In the genomic region with DNA sequence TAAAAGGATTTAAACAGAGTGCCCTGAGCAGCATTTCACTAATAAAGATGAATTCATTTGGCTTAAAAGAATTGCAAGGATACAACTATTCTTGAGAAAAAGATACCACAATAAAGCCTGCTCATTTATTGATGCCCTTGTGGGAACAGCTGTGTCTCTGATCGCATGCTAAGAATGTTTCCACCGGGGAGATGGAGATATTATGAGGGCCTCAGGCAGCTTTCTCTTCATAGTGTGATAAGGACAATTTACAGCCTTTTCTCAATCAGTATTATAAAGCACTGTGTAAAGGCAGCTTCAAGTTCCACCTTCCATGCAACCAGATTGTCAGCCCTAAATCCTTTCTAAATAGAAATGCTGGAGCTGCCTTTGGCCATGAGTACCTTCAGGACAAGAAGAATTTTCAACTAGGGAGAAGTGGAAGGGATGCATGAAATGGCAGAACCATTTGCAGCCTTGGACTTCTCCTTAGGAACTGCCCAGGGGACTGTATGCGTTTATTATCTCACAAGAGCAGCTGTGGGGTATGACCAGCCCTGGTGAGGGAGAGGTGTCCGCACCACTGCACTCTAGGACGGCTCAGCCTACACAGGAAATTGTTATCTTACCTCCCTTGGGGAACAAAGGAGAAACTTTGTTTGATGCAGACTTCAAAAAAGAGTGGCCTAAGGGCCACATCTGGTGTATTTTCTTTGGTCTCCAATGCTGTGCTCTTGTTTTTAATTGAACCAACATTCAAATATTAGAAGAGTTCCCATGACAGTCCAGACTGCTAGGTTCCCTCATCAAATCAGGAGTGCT, we compare ENCODE assay signal across 11 cellular contexts.
DNase-seq lines count a peak whose midpoint lies in the region; ATAC-seq, FAIRE-seq and TF ChIP-seq lines count a peak whose summit lies in the region.
"Had no signal": no experiment of that assay in that cellular context is flagged by ENCODE, and none has a peak within 500 bp of the region (broad histone marks: within the 10 kb centered on the region; RNA-seq: fewer than 3 reads in every experiment).

No MANE protein-coding gene starts in this region.

- H3K27ac Mint-ChIP-seq in natural killer cell = no peak overlapping the region
- H3K27ac Mint-ChIP-seq: activated T-helper 17 cell treated with anti-CD3 and anti-CD28 coated beads, Interleukin-2, amount 50 U/mL, for 72 hours had no signal

- no peak for TF ChIP-seq RAD21 in K562 (CRISPR knock-in tag; conservative IDR thresholded peaks at IDR 0.05 in 1 of 2, IDR thresholded peaks at IDR 0.05 in 1 of 2)

- DNase-seq in CMK (ENCODE audit: low read depth) = peak; percentile 62
- DNase-seq in K562 (ENCODE audit: extremely low read depth in 1 of 4, low spot score in 3 of 4) = peak; percentile 60 to 91 (median 76)
- DNase-seq in NCI-H1694 (lab: John Stamatoyannopoulos, UW) = no peak
- DNase-seq in amniotic stem cell (lab: John Stamatoyannopoulos, UW) = no peak
- DNase-seq in natural killer cell = no peak
- no peak for DNase-seq in right atrium auricular region (ENCODE audit: low spot score)
- DNase-seq: nucleus accumbens had no signal

- H3K27ac ChIP-seq in K562 (ENCODE audit: extremely low read depth, low read depth, low read length) (peak overlapping the region; percentile 89), right atrium auricular region (no peak overlapping the region)
- H3K27ac ChIP-seq: HL-60 had no signal

- intact Hi-C loops in K562 (cut with micrococcal nuclease) (loop anchor here (5.0 kb wide), 2 partner anchors 59 to 104 kb away; no protein-coding TSS in a partner anchor), natural killer cell (cut with micrococcal nuclease) (no loop called here)

- TF ChIP-seq EP300 in K562 (IDR thresholded peaks at IDR 0.05; ENCODE audit: low read length) = peak; percentile 83

- no peaks in the 10 kb centered on the region for H3K79me2 ChIP-seq in K562 (ENCODE audit: control insufficient read depth, insufficient read depth, low read length)

- H3K9me3 ChIP-seq in K562 (replicated peaks; ENCODE audit: control insufficient read depth, insufficient read depth, low read depth, low read length) (no peaks in the 10 kb centered on the region; the same call in none of the 2 replicates), right atrium auricular region (no peaks in the 10 kb centered on the region)

- TF ChIP-seq CTCF in K562 (IDR thresholded peaks at IDR 0.05 in 2 of 3, conservative IDR thresholded peaks at IDR 0.05 in 1 of 3; ENCODE audit: insufficient read depth in 2 of 3, low read depth in 1 of 3, low read length in 3 of 3) = no peak
- no peak for TF ChIP-seq CTCF in natural killer cell (IDR thresholded peaks at IDR 0.05)
- TF ChIP-seq CTCF in right atrium auricular region (IDR thresholded peaks at IDR 0.05) = no peak

- in situ Hi-C loops in K562 (cut with MboI) = no loop called here

- peaks cover 14 to 17% of the 10 kb centered on the region in 2 donors for H3K27me3 Mint-ChIP-seq in natural killer cell (ENCODE audit: low read depth in 2 of 2)
- H3K27me3 Mint-ChIP-seq: activated T-helper 17 cell treated with anti-CD3 and anti-CD28 coated beads, Interleukin-2, amount 50 U/mL, for 72 hours had no signal

- H3K36me3 Mint-ChIP-seq in natural killer cell = no peaks in the 10 kb centered on the region

- H3K9ac ChIP-seq in K562 (ENCODE audit: insufficient read depth in 1 of 2, low read depth in 2 of 2, low read length in 2 of 2) = peak overlapping the region; percentile 64 to 72; a peak in 3 of 4 replicates

- ATAC-seq in GM19463 (IDR thresholded peaks at IDR 0.05; ENCODE audit: unreplicated experiment) (peak; percentile 75), HG03196 (IDR thresholded peaks at IDR 0.05; ENCODE audit: unreplicated experiment) (peak; percentile 75), K562 (peak; percentile 98), natural killer cell (no peak)
- ATAC-seq: activated T-helper 17 cell treated with anti-CD3 and anti-CD28 coated beads, Interleukin-2, amount 50 U/mL, for 72 hours had no signal

- FAIRE-seq in K562 (lab: Jason Lieb, UNC) = peak; percentile 98

- WGBS in K562 (ENCODE audit: insufficient coverage, low coverage, missing lambda C conversion rate) = 0% methylated on average over 5 of the region's 5 CpGs

- no peaks in the 10 kb centered on the region for H3K36me3 ChIP-seq in K562 (ENCODE audit: control insufficient read depth, insufficient read depth, low read length)
- no peaks in the 10 kb centered on the region for H3K36me3 ChIP-seq in right atrium auricular region

- POLR2A ChIA-PET in K562 (lab: Yijun Ruan, JAX) = interaction anchor here (0.6 kb wide), 3 partner anchors 12 to 1426 kb away, joined by 3 to 6 read pairs (median 3); no protein-coding TSS in a partner anchor

- no peaks in the 10 kb centered on the region for H3K27me3 ChIP-seq in K562 (ENCODE audit: control insufficient read depth in 2 of 2, insufficient read depth in 2 of 2, low read length in 2 of 2)
- H3K27me3 ChIP-seq in right atrium auricular region = no peaks in the 10 kb centered on the region

- H3K4me3 Mint-ChIP-seq in natural killer cell = no peak overlapping the region
- H3K4me3 Mint-ChIP-seq: activated T-helper 17 cell treated with anti-CD3 and anti-CD28 coated beads, Interleukin-2, amount 50 U/mL, for 72 hours had no signal

- peak overlapping the region; percentile 76 for H3K4me2 ChIP-seq in K562 (ENCODE audit: insufficient read depth, low read length)

- no peak for TF ChIP-seq POLR2A in K562 (conservative IDR thresholded peaks at IDR 0.05)

- peak overlapping the region; percentile 94 for H2AFZ ChIP-seq in K562 (ENCODE audit: low read depth, low read length)

- H3K4me3 ChIP-seq in K562 = no peak overlapping the region
- no peak overlapping the region for H3K4me3 ChIP-seq in right atrium auricular region

- no peaks in the 10 kb centered on the region for H3K4me1 Mint-ChIP-seq in natural killer cell
- H3K4me1 Mint-ChIP-seq: activated T-helper 17 cell treated with anti-CD3 and anti-CD28 coated beads, Interleukin-2, amount 50 U/mL, for 72 hours had no signal

- no peaks in the 10 kb centered on the region for H3K9me1 ChIP-seq in K562 (ENCODE audit: control insufficient read depth, insufficient read depth, low read length)

- CTCF ChIA-PET in K562 (lab: Yijun Ruan, JAX; ENCODE audit: low intra/inter-chr PET ratio) = interaction anchor here (0.5 kb wide), 1 partner anchor 1607 kb away, joined by 3 read pairs; no protein-coding TSS in a partner anchor

- H4K20me1 ChIP-seq in K562 (replicated peaks; ENCODE audit: control insufficient read depth, insufficient read depth, low read length) = no peaks in the 10 kb centered on the region

- no TSS peak for BruUV-seq in K562 (replicated peaks; lab: Mats Ljungman, UMichigan)

- H3K9me3 Mint-ChIP-seq in natural killer cell = peaks cover 0 to 2% of the 10 kb centered on the region in 2 donors
- H3K9me3 Mint-ChIP-seq: activated T-helper 17 cell treated with anti-CD3 and anti-CD28 coated beads, Interleukin-2, amount 50 U/mL, for 72 hours had no signal

- peaks cover 27 to 34% of the 10 kb centered on the region in 2 experiments for H3K4me1 ChIP-seq in K562 (replicated peaks in 1 of 2; ENCODE audit: control insufficient read depth in 2 of 2, insufficient read depth in 2 of 2, low read length in 2 of 2)
- no peaks in the 10 kb centered on the region for H3K4me1 ChIP-seq in right atrium auricular region

TF ChIP-seq in K562, 482 proteins besides CTCF, POLR2A, EP300 and RAD21 (continues in another document):
- TF ChIP-seq BRCA1 (IDR thresholded peaks at IDR 0.05) (no peak), BRCA1 (CRISPR knock-in tag; IDR thresholded peaks at IDR 0.05) (no peak), ZNF766 (CRISPR knock-in tag; conservative IDR thresholded peaks at IDR 0.05) (0 out of 2 replicates have a peak, but pooled peaks have one; percentile 47), ZNF644 (tag; IDR thresholded peaks at IDR 0.05; ENCODE audit: low read depth) (0 out of 2 replicates have a peak, but pooled peaks have one; percentile 30), PHF8 (IDR thresholded peaks at IDR 0.05; ENCODE audit: borderline replicate concordance, low read length) (no peak; the same call in 1 of the 2 replicates), PKNOX1 (IDR thresholded peaks at IDR 0.05) (0 out of 2 replicates have a peak, but pooled peaks have one; percentile 4), POLR2AphosphoS5 (IDR thresholded peaks at IDR 0.05; ENCODE audit: control insufficient read depth, insufficient read depth, low read depth, low read length) (peak; percentile 53; the same call in 1 of the 2 replicates), HDAC8 (tag; IDR thresholded peaks at IDR 0.05) (no peak), ARID2 (IDR thresholded peaks at IDR 0.05) (no peak), ETV5 (CRISPR knock-in tag; IDR thresholded peaks at IDR 0.05; ENCODE audit: low read depth) (no peak), NFIC (IDR thresholded peaks at IDR 0.05) (peak; percentile 22; the same call in 1 of the 2 replicates)
- TF ChIP-seq, protein P1, sequence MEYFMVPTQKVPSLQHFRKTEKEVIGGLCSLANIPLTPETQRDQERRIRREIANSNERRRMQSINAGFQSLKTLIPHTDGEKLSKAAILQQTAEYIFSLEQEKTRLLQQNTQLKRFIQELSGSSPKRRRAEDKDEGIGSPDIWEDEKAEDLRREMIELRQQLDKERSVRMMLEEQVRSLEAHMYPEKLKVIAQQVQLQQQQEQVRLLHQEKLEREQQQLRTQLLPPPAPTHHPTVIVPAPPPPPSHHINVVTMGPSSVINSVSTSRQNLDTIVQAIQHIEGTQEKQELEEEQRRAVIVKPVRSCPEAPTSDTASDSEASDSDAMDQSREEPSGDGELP (CRISPR knock-in tag; IDR thresholded peaks at IDR 0.05; ENCODE audit: borderline replicate concordance) = peak; percentile 81; the same call in 1 of the 2 replicates
- TF ChIP-seq, protein P2, sequence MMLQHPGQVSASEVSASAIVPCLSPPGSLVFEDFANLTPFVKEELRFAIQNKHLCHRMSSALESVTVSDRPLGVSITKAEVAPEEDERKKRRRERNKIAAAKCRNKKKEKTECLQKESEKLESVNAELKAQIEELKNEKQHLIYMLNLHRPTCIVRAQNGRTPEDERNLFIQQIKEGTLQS (IDR thresholded peaks at IDR 0.05) = peak; percentile 46; the same call in 1 of the 2 replicates
- TF ChIP-seq, protein P2 (CRISPR knock-in tag; conservative IDR thresholded peaks at IDR 0.05) = 0 out of 2 replicates have a peak, but pooled peaks have one; percentile 39

Comparison
In these comparisons a context has a peak if more than half of its experiments do, and no peak if none do; other contexts are left out.
1. DNase-seq: peak in CMK (single experiment) and K562 (4 of 4); none in NCI-H1694 (single experiment), amniotic stem cell (single experiment), natural killer cell (single experiment) and right atrium auricular region (single experiment).
2. ATAC-seq: peak in GM19463 (single experiment), HG03196 (single experiment) and K562 (single experiment); none in natural killer cell (0 of 3).